ENCODE assay signal across 1 cellular context in genomic region chr11:129278586-129279319, GRCh38.
TF ChIP-seq lines count a peak whose summit lies in the region.

No MANE protein-coding gene starts in this region.

TF ChIP-seq in HepG2, 621 proteins besides CTCF, POLR2A, EP300 and RAD21 (continued from another document):
- TF ChIP-seq ZNF280D (CRISPR knock-in tag; IDR thresholded peaks at IDR 0.05) (no peak), FOXA3 (CRISPR knock-in tag; IDR thresholded peaks at IDR 0.05) (no peak), SMAD3 (CRISPR knock-in tag; IDR thresholded peaks at IDR 0.05) (no peak), AGO2 (optimal IDR thresholded peaks at IDR 0.05; ENCODE audit: low read depth, low read length) (peak; percentile 30), ZNF501 (CRISPR knock-in tag; IDR thresholded peaks at IDR 0.05) (no peak), CBX5 (CRISPR knock-in tag; IDR thresholded peaks at IDR 0.05; ENCODE audit: borderline replicate concordance) (no peak), MBNL3 (CRISPR knock-in tag; conservative IDR thresholded peaks at IDR 0.05) (no peak), BRCA1 (CRISPR knock-in tag; IDR thresholded peaks at IDR 0.05) (no peak), ZNF800 (CRISPR knock-in tag; IDR thresholded peaks at IDR 0.05) (no peak), UBTF (CRISPR knock-in tag; IDR thresholded peaks at IDR 0.05) (peak; percentile 64; the same call in 1 of the 2 replicates), HHEX (CRISPR knock-in tag; IDR thresholded peaks at IDR 0.05) (no peak), MYNN (CRISPR knock-in tag; IDR thresholded peaks at IDR 0.05; ENCODE audit: low read depth) (no peak), SIN3B (IDR thresholded peaks at IDR 0.05; ENCODE audit: low read length) (no peak), SP2 (CRISPR knock-in tag; IDR thresholded peaks at IDR 0.05) (no peak), MTF2 (CRISPR knock-in tag; IDR thresholded peaks at IDR 0.05; ENCODE audit: borderline replicate concordance) (no peak), NFE2L2 (IDR thresholded peaks at IDR 0.05; ENCODE audit: low read length) (no peak), ZFX (CRISPR knock-in tag; IDR thresholded peaks at IDR 0.05; ENCODE audit: low read depth) (peak; percentile 13; the same call in 1 of the 2 replicates), NRL (CRISPR knock-in tag; IDR thresholded peaks at IDR 0.05; ENCODE audit: borderline replicate concordance) (no peak), LRRFIP1 (CRISPR knock-in tag; conservative IDR thresholded peaks at IDR 0.05) (no peak), TBX2 (CRISPR knock-in tag; IDR thresholded peaks at IDR 0.05; ENCODE audit: borderline replicate concordance) (0 out of 2 replicates have a peak, but pooled peaks have one; percentile 21), ZNF350 (CRISPR knock-in tag; IDR thresholded peaks at IDR 0.05; ENCODE audit: borderline replicate concordance, low read depth) (no peak), RBFOX2 (IDR thresholded peaks at IDR 0.05; ENCODE audit: low read depth, low read length) (0 out of 2 replicates have a peak, but pooled peaks have one; percentile 54), KAT2B (IDR thresholded peaks at IDR 0.05; ENCODE audit: borderline replicate concordance, low read depth, low read length) (no peak), ZBTB42 (CRISPR knock-in tag; IDR thresholded peaks at IDR 0.05) (no peak), ZNF83 (CRISPR knock-in tag; IDR thresholded peaks at IDR 0.05; ENCODE audit: borderline replicate concordance) (no peak), ZNF326 (CRISPR knock-in tag; IDR thresholded peaks at IDR 0.05; ENCODE audit: borderline replicate concordance) (no peak), ZNF274 (CRISPR knock-in tag; IDR thresholded peaks at IDR 0.05) (no peak), REST (IDR thresholded peaks at IDR 0.05; ENCODE audit: borderline replicate concordance in 1 of 2, low read depth in 1 of 2, low read length in 2 of 2) (0 out of 4 replicates have a peak, but pooled peaks of 1 of the 2 experiments have one; percentile 20), RBAK (CRISPR knock-in tag; IDR thresholded peaks at IDR 0.05) (no peak)
